In the genomic region with DNA sequence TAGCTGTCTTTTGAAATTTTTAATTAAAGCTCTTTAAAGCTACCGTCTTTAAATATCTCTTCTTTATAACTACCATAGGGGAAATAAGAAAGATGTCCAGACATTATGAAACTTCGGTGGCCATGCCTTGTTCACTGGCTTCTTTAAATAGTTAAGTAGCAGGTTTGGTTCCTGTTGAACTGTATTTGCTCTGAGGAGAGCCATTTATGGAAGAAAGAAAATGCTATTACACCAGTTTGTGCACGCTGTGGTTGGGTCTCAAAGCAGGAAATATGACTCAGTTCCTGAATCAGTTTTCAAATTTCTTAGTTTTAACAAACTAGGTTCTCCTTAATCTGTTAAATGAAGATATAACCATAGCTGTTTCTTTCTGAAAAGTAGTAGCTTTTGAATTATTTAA, we compare ENCODE assay signal across 8 cellular contexts. TPM values are rescaled to one million over a fixed set of nuclear protein-coding genes. Genes with fewer than 3 reads are reported as not detected.
A peak's percentile ranks its signal among the peaks of the same experiment; 100 is the strongest.
DNase-seq lines count a peak whose midpoint lies in the region; ATAC-seq and TF ChIP-seq lines count a peak whose summit lies in the region.

No MANE protein-coding gene starts in this region.

- TF ChIP-seq CTCF in neutrophil (IDR thresholded peaks at IDR 0.05): no peak
- TF ChIP-seq CTCF in neural progenitor cell (IDR thresholded peaks at IDR 0.05): no peak

- no peak overlapping the region for H3K4me2 ChIP-seq in neural progenitor cell

- H3K4me3 Mint-ChIP-seq in neural progenitor cell: no peak overlapping the region

- H3K36me3 ChIP-seq in neutrophil: peaks cover 93% of the 10 kb centered on the region
- H3K36me3 ChIP-seq in neural progenitor cell: peaks cover 15% of the 10 kb centered on the region

- no peaks in the 10 kb centered on the region for H3K4me1 Mint-ChIP-seq in neural progenitor cell

- H3K36me3 Mint-ChIP-seq in neural progenitor cell: peaks cover 34% of the 10 kb centered on the region

- H3K27me3 ChIP-seq in neutrophil (no peaks in the 10 kb centered on the region), neural progenitor cell (no peaks in the 10 kb centered on the region)

- H3K9me3 Mint-ChIP-seq in neural progenitor cell: no peaks in the 10 kb centered on the region

- H3K27ac ChIP-seq in neutrophil: peak overlapping the region; percentile 77
- no peak overlapping the region for H3K27ac ChIP-seq in neural progenitor cell

- ATAC-seq in GM19025 (IDR thresholded peaks at IDR 0.05; ENCODE audit: low read depth, unreplicated experiment): peak; percentile 58
- ATAC-seq in HG03139 (IDR thresholded peaks at IDR 0.05; ENCODE audit: unreplicated experiment): peak; percentile 77
- ATAC-seq in SK-N-SH treated with all-trans-retinoic acid at 6 μM for 48 hours: peak; percentile 94

- H3K27me3 Mint-ChIP-seq in neural progenitor cell (ENCODE audit: insufficient read depth, low read depth): no peaks in the 10 kb centered on the region

- H3K4me1 ChIP-seq in neutrophil (ENCODE audit: control insufficient read depth in 1 of 2, insufficient read depth in 1 of 2, low read depth in 1 of 2, low read length in 1 of 2): peaks cover 35 to 56% of the 10 kb centered on the region in 2 experiments
- no peaks in the 10 kb centered on the region for H3K4me1 ChIP-seq in neural progenitor cell

- H4K20me1 ChIP-seq in neural progenitor cell (ENCODE audit: low read depth): peaks cover 28% of the 10 kb centered on the region

- peaks cover 18% of the 10 kb centered on the region for H3K79me2 ChIP-seq in neural progenitor cell (ENCODE audit: low read depth)

- DNase-seq in AG20443 (ENCODE audit: low spot score) (peak; percentile 72), neural progenitor cell (ENCODE audit: low spot score) (no peak), HK-2 (ENCODE audit: unreplicated experiment) (no peak)
- DNase-seq in effector CD4-positive, alpha-beta T cell: peak; percentile 38

- no peak overlapping the region for H2AFZ ChIP-seq in neural progenitor cell (replicated peaks)

- H3K9ac ChIP-seq in neural progenitor cell: no peak overlapping the region

- H3K27ac Mint-ChIP-seq in neural progenitor cell: no peak overlapping the region

- H3K4me3 ChIP-seq in neutrophil (ENCODE audit: low read depth in 1 of 2, low read length in 1 of 2): peak overlapping the region in 1 of 2 experiments; percentile 37
- H3K4me3 ChIP-seq in neural progenitor cell: no peak overlapping the region

- H3K9me3 ChIP-seq in neutrophil (no peaks in the 10 kb centered on the region), neural progenitor cell (ENCODE audit: low read depth) (no peaks in the 10 kb centered on the region)

- H3F3A ChIP-seq in neural progenitor cell (ENCODE audit: low read depth): no peaks in the 10 kb centered on the region

TF ChIP-seq in SK-N-SH treated with all-trans-retinoic acid at 6 μM for 48 hours, 23 proteins besides CTCF, POLR2A, EP300 and RAD21:
- no peak for TF ChIP-seq ZFP30 (CRISPR knock-in tag; IDR thresholded peaks at IDR 0.05)

RNA-seq across cellular contexts. Expression of gene ARPC2, which starts 12.2 kb away (rescaled TPM):
- total RNA-seq in neural progenitor cell (ENCODE audit: low replicate concordance): 151 and 155 TPM in 2 replicates

RNA-seq across cellular contexts. Expression of gene GPBAR1, which starts 31.6 kb away (rescaled TPM):
- total RNA-seq in neural progenitor cell (ENCODE audit: low replicate concordance): 0.09 TPM in 1 of 2 replicates, not detected in the other

RNA-seq across cellular contexts. Expression of gene AAMP, which starts 40.7 kb away (rescaled TPM):
- 90.4 and 151 TPM in 2 replicates for total RNA-seq in neural progenitor cell (ENCODE audit: low replicate concordance)

RNA-seq across cellular contexts. Expression of gene PNKD, which starts 41.1 kb away (rescaled TPM):
- 13.5 and 31.1 TPM in 2 replicates for total RNA-seq in neural progenitor cell (ENCODE audit: low replicate concordance)

Comparison
In these comparisons a context has a peak if more than half of its experiments do, and no peak if none do; other contexts are left out.
1. DNase-seq: peak in AG20443 (single experiment) and effector CD4-positive, alpha-beta T cell (single experiment); none in neural progenitor cell (single experiment) and HK-2 (single experiment).
2. Peak in every context shown above with its lines, with median percentiles within 50 percentile points of each other: ATAC-seq.